Comparison of ENCODE assay signal across 15 cellular contexts in genomic region chr19:10818306-10819123, GRCh38. TPM values are rescaled to one million over a fixed set of nuclear protein-coding genes. Genes with fewer than 3 reads are reported as not detected.
DNase-seq lines count a peak whose midpoint lies in the region; ATAC-seq and TF ChIP-seq lines count a peak whose summit lies in the region.
"Had no signal": no experiment of that assay in that cellular context is flagged by ENCODE, and none has a peak within 500 bp of the region (broad histone marks: within the 10 kb centered on the region; RNA-seq: fewer than 3 reads in every experiment).

No MANE protein-coding gene starts in this region.

- TF ChIP-seq POLR2A in thyroid gland (IDR thresholded peaks at IDR 0.05), result no peak

- intact Hi-C loops in thyroid gland (cut with DNase I), result no loop called here

- H3K4me3 ChIP-seq in SK-N-MC, result no peak overlapping the region; the same call in 1 of the 2 replicates
- H3K4me3 ChIP-seq in duodenal mucosa (ENCODE audit: low read depth in 1 of 2, low read length in 2 of 2), result no peak overlapping the region
- no peak overlapping the region for H3K4me3 ChIP-seq in neutrophil (ENCODE audit: low read depth in 1 of 2, low read length in 1 of 2)
- no peak overlapping the region for H3K4me3 ChIP-seq in thyroid gland (replicated peaks in 1 of 3)

- H3K27ac ChIP-seq in SK-N-MC (peak overlapping the region; percentile 89), duodenal mucosa (ENCODE audit: low read depth, low read length) (peak overlapping the region; percentile 10), neutrophil (peak overlapping the region; percentile 15), thyroid gland (peak overlapping the region in 2 of 3 donors; percentile 39 to 70)

- H3K4me1 ChIP-seq in duodenal mucosa (ENCODE audit: control insufficient read depth in 1 of 2, insufficient read depth in 2 of 2, low read length in 2 of 2), result no peaks in the 10 kb centered on the region
- H3K4me1 ChIP-seq in neutrophil (ENCODE audit: control insufficient read depth in 1 of 2, insufficient read depth in 1 of 2, low read depth in 1 of 2, low read length in 1 of 2), result peaks cover 27 to 29% of the 10 kb centered on the region in 2 experiments
- H3K4me1 ChIP-seq in thyroid gland, result peaks cover 0 to 4% of the 10 kb centered on the region in 2 donors

- no peak for ATAC-seq in stimulated activated naive CD8-positive, alpha-beta T cell treated with anti-CD3 and anti-CD28 coated beads, Interleukin-15, Interleukin-2, amounts not matched to agents 100 U/mL and 50 U/mL, for 24 hours
- no peak for ATAC-seq in HG03460 (IDR thresholded peaks at IDR 0.05; ENCODE audit: unreplicated experiment)
- ATAC-seq: activated CD4-positive, CD25-positive, alpha-beta regulatory T cell treated with anti-CD3 and anti-CD28 coated beads, Interleukin-2, amount 50 U/mL, for 24 hours; activated T-cell treated with anti-CD3 and anti-CD28 coated beads, Interleukin-2, amount 50 U/mL, for 4 hours; left lobe of liver; T-cell had no signal

- H3K9me3 ChIP-seq in SK-N-MC (ENCODE audit: low read depth, low read length) (no peaks in the 10 kb centered on the region), duodenal mucosa (ENCODE audit: control insufficient read depth in 1 of 2, low read length in 2 of 2) (no peaks in the 10 kb centered on the region), neutrophil (no peaks in the 10 kb centered on the region), thyroid gland (no peaks in the 10 kb centered on the region)

- no peak overlapping the region for H3K9ac ChIP-seq in SK-N-MC (ENCODE audit: insufficient read length)
- no peak overlapping the region for H3K9ac ChIP-seq in duodenal mucosa (ENCODE audit: low read depth in 1 of 2, low read length in 2 of 2)

- H3K27me3 ChIP-seq in duodenal mucosa (ENCODE audit: control insufficient read depth in 1 of 2, insufficient read depth in 2 of 2, low read length in 2 of 2), result no peaks in the 10 kb centered on the region
- no peaks in the 10 kb centered on the region for H3K27me3 ChIP-seq in neutrophil
- no peaks in the 10 kb centered on the region for H3K27me3 ChIP-seq in thyroid gland

- 93 to 96% methylated on average over 13 to 15 of the region's 19 CpGs for WGBS in thyroid gland, 2 donors

- TF ChIP-seq CTCF in neutrophil (IDR thresholded peaks at IDR 0.05) (no peak), thyroid gland (IDR thresholded peaks at IDR 0.05) (no peak)

- H3K36me3 ChIP-seq in SK-N-MC (ENCODE audit: insufficient read depth, low read length), result peaks cover 31% of the 10 kb centered on the region
- H3K36me3 ChIP-seq in duodenal mucosa (ENCODE audit: control insufficient read depth in 1 of 2, insufficient read depth in 2 of 2, low read length in 2 of 2), result peaks cover 32 to 69% of the 10 kb centered on the region in 2 donors
- peaks cover 80% of the 10 kb centered on the region for H3K36me3 ChIP-seq in neutrophil
- peaks cover 18 to 23% of the 10 kb centered on the region in 2 donors for H3K36me3 ChIP-seq in thyroid gland

- no peak for DNase-seq in SK-N-MC (ENCODE audit: low read depth, low spot score)
- no peak for DNase-seq in thyroid gland
- no peak for DNase-seq in stimulated activated naive CD8-positive, alpha-beta T cell treated with anti-CD3 and anti-CD28 coated beads, Interleukin-15, Interleukin-2, amounts not matched to agents 100 U/mL and 50 U/mL, for 24 hours
- DNase-seq in NCI-H82 (lab: John Stamatoyannopoulos, UW), result no peak
- DNase-seq: activated T-cell treated with anti-CD3 and anti-CD28 coated beads, Interleukin-2, amount 50 U/mL, for 4 hours; CD8-positive, alpha-beta memory T cell; NCI-H1092; nucleus accumbens; stimulated activated CD4-positive, alpha-beta T cell treated with anti-CD3 and anti-CD28 coated beads, Interleukin-1b, Interleukin-23, amount 100 ng/mL, for 48 hours; T-cell had no signal

RNA-seq across cellular contexts. Expression of gene TMED1, which starts 17.5 kb away (rescaled TPM):
- total RNA-seq in thyroid gland, result 10 to 100 TPM; 41.2 to 71.3 (median 48.7) TPM

RNA-seq across cellular contexts. Expression of gene C19orf38, which starts 29.7 kb away (rescaled TPM):
- total RNA-seq in thyroid gland, result 1 to 10 TPM in 2 of 4 donors, not detected in 2; 1.5 to 1.7 TPM

RNA-seq across cellular contexts. Expression of gene CARM1, which starts 52.8 kb away (rescaled TPM):
- total RNA-seq in thyroid gland, result 10 to 100 TPM; 12.2 to 14.8 (median 13.1) TPM

Comparison
In these comparisons a context has a peak if more than half of its experiments do, and no peak if none do; other contexts are left out.
1. H3K27ac ChIP-seq: peak in every context shown above with its lines; median percentile 89 in SK-N-MC; 54 in thyroid gland; 15 in neutrophil; 10 in duodenal mucosa.